ENCODE assay signal across 21 cellular contexts in the genomic region with DNA sequence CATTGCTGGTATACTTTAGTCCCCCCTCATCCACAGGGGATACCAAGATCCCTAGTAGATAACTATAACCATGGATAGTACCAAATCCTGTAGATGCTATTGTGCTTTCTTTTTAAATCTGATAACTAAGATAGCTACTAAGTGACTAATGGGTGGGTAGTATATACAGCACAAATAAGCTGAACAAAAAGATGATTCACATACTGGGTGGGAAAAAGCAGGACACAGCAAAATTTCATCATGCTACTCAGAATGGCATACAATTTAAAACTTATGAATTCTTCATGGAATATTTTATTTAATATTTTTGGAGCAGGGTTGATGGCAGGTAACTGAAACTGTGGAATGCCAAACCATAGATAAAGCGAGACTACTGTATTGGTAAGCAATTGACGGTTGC.
DNase-seq lines count a peak whose midpoint lies in the region; ATAC-seq lines count a peak whose summit lies in the region.
"Had no signal": no experiment of that assay in that cellular context is flagged by ENCODE, and none has a peak within 500 bp of the region (broad histone marks: within the 10 kb centered on the region; RNA-seq: fewer than 3 reads in every experiment).

No MANE protein-coding gene starts in this region.

- no peak overlapping the region for H3K4me3 ChIP-seq in adipocyte (ENCODE audit: low read length)
- H3K4me3 ChIP-seq: BLaER1 had no signal

- no peaks in the 10 kb centered on the region for H3K27me3 ChIP-seq in adipocyte (replicated peaks; ENCODE audit: control insufficient read depth, insufficient read depth, low read length)
- H3K27me3 ChIP-seq: BLaER1 had no signal

- ATAC-seq in GM21619 (IDR thresholded peaks at IDR 0.05; ENCODE audit: unreplicated experiment), result no peak

- H3K4me1 ChIP-seq in adipocyte (ENCODE audit: control insufficient read depth, insufficient read depth, low read length), result peaks cover 6% of the 10 kb centered on the region
- H3K4me1 ChIP-seq: BLaER1, Caco-2 had no signal

- DNase-seq in HT1080 (ENCODE audit: low read depth) (peak; percentile 10), adipocyte (ENCODE audit: low read depth) (peak; percentile 20), fibroblast of peridontal ligament (ENCODE audit: extremely low read depth) (peak; percentile 16), amniotic stem cell (lab: John Stamatoyannopoulos, UW) (no peak), hippocampal formation (lab: John Stamatoyannopoulos, UW) (no peak), GOT3 (lab: John Stamatoyannopoulos, UW) (no peak)
- DNase-seq: Caco-2; CD4-positive, alpha-beta T cell; DMS 273 treated with DMSO at 0.1 percent for 48 hours; DMS79 treated with DMSO at 0.1 percent for 48 hours; Kasumi-1; NCI-H1092; NCI-H146; NCI-H2029; NCI-H226; NCI-H510A treated with DMSO at 0.1 percent for 48 hours; NCI-H748 treated with DMSO at 0.1 percent for 48 hours; SIG-M5; SK-N-SH had no signal

- no peak overlapping the region for H3K9ac ChIP-seq in adipocyte (ENCODE audit: low read length)
- H3K9ac ChIP-seq: BLaER1, SK-N-SH had no signal

- no peaks in the 10 kb centered on the region for H3K36me3 ChIP-seq in adipocyte (ENCODE audit: control insufficient read depth, insufficient read depth, low read length, severe bottlenecking)
- H3K36me3 ChIP-seq: BLaER1 had no signal

- H3K9me3 ChIP-seq in adipocyte (ENCODE audit: control insufficient read depth, low read length), result no peaks in the 10 kb centered on the region
- H3K9me3 ChIP-seq: BLaER1, Caco-2, SK-N-SH had no signal

Comparison
In these comparisons a context has a peak if more than half of its experiments do, and no peak if none do; other contexts are left out.
1. DNase-seq: peak in HT1080 (single experiment), adipocyte (single experiment) and fibroblast of peridontal ligament (single experiment); none in amniotic stem cell (single experiment), hippocampal formation (0 of 2) and GOT3 (single experiment).